In the genomic region with DNA sequence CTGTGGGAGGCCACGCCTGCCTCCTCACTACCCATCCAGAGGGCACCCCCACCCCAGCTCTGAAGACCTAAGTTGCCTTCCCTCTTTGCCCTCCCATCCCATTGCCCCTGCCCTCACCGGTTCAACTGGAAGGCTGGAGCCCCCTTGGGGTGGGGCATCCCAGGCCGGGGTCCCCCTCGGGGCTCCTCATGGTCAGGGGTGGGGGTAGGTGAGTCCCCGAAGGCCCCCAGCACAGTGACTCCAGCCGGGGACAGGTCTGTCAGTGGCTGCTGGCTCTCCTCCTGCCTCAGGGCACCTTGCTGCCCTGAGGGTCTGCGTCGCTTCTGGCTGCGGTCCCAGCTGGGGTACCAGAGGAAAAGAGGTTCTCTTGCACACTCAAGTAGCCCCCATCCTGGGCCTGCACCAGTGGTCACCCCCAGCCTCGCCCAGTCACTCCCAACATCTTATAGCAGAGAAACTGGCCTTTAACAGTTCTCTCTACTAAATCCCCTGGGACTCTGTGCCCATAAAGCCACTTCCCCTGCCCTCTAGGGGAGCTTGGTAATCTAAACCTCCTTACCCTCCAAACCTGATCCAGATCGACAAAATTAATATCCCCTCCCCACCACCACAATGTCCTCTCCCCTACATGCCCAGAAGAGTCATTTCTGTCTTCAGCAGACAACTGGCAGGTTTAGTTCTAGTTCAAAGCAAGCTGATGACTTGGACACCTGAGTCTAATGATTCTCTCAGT, we compare ENCODE assay signal across 23 cellular contexts. TPM values are rescaled to one million over a fixed set of nuclear protein-coding genes. Genes with fewer than 3 reads are reported as not detected.
A peak's percentile ranks its signal among the peaks of the same experiment; 100 is the strongest.
DNase-seq lines count a peak whose midpoint lies in the region; ATAC-seq, FAIRE-seq and TF ChIP-seq lines count a peak whose summit lies in the region.
"Had no signal": no experiment of that assay in that cellular context is flagged by ENCODE, and none has a peak within 500 bp of the region (broad histone marks: within the 10 kb centered on the region; RNA-seq: fewer than 3 reads in every experiment).

No MANE protein-coding gene starts in this region.

- BruUV-seq in GM12878 (replicated peaks; lab: Mats Ljungman, UMichigan) = no TSS peak

- H3K4me2 ChIP-seq in DOHH2 (ENCODE audit: low read length) (peak overlapping the region; percentile 98), GM12878 (ENCODE audit: control insufficient read depth, insufficient read depth) (no peak overlapping the region)
- H3K4me2 ChIP-seq: PC-9 had no signal

- in situ Hi-C loops in GM12878 (cut with MboI) = no loop called here

- no peak for TF ChIP-seq CTCF in DOHH2 (IDR thresholded peaks at IDR 0.05; ENCODE audit: low read depth, low read length, poor library complexity, severe bottlenecking)
- no peak for TF ChIP-seq CTCF in GM12878 (IDR thresholded peaks at IDR 0.05 in 2 of 3, conservative IDR thresholded peaks at IDR 0.05 in 1 of 3; ENCODE audit: control insufficient read depth in 2 of 3, extremely low read depth in 1 of 3, insufficient read depth in 1 of 3, low read depth in 3 of 3, low read length in 3 of 3)
- no peak for TF ChIP-seq CTCF in spleen (IDR thresholded peaks at IDR 0.05 in 8 of 11, conservative IDR thresholded peaks at IDR 0.05 in 3 of 11)
- no peak for TF ChIP-seq CTCF in natural killer cell (IDR thresholded peaks at IDR 0.05)

- peak overlapping the region; percentile 68 for H3K4me3 ChIP-seq in DOHH2 (ENCODE audit: low read length)
- no peak overlapping the region for H3K4me3 ChIP-seq in GM12878
- no peak overlapping the region for H3K4me3 ChIP-seq in spleen
- H3K4me3 ChIP-seq: K562, PC-9 had no signal

- H3K9me3 ChIP-seq in DOHH2 (ENCODE audit: control insufficient read depth, insufficient read depth, low read length) = no peaks in the 10 kb centered on the region
- H3K9me3 ChIP-seq in GM12878 (replicated peaks; ENCODE audit: control insufficient read depth, insufficient read depth, low read length) = no peaks in the 10 kb centered on the region
- H3K9me3 ChIP-seq in spleen = no peaks in the 10 kb centered on the region
- H3K9me3 ChIP-seq: Caco-2 had no signal

- no peaks in the 10 kb centered on the region for H3K36me3 Mint-ChIP-seq in natural killer cell

- H3K4me1 Mint-ChIP-seq in natural killer cell = peaks cover 0 to 14% of the 10 kb centered on the region in 2 donors

- H3K9me3 Mint-ChIP-seq in natural killer cell = no peaks in the 10 kb centered on the region

- intact Hi-C loops in GM12878 (cut with micrococcal nuclease; ENCODE audit: unreplicated experiment) = no loop called here
- intact Hi-C loops in spleen (cut with DNase I; ENCODE audit: low total_unique reads) = no loop called here
- intact Hi-C loops in natural killer cell (cut with micrococcal nuclease) = no loop called here

- FAIRE-seq in GM12878 (lab: Jason Lieb, UNC) = no peak
- FAIRE-seq: GM12891, GM19239, K562 had no signal

- peaks cover 19% of the 10 kb centered on the region for H3K36me3 ChIP-seq in DOHH2 (ENCODE audit: control insufficient read depth, low read length)
- no peaks in the 10 kb centered on the region for H3K36me3 ChIP-seq in GM12878 (ENCODE audit: control insufficient read depth in 2 of 2, insufficient read depth in 2 of 2, low read length in 1 of 2)
- no peaks in the 10 kb centered on the region for H3K36me3 ChIP-seq in spleen

- H2AFZ ChIP-seq in GM12878 (ENCODE audit: control insufficient read depth, low read depth, low read length) = no peak overlapping the region
- H2AFZ ChIP-seq: PC-9 had no signal

- H4K20me1 ChIP-seq in DOHH2 (ENCODE audit: control insufficient read depth, insufficient read depth, low read depth, low read length) (no peaks in the 10 kb centered on the region; the same call in 1 of the 2 replicates), GM12878 (ENCODE audit: control insufficient read depth, insufficient read depth) (no peaks in the 10 kb centered on the region)

- H3F3A ChIP-seq in DOHH2 (ENCODE audit: control insufficient read depth, insufficient read depth) = peaks cover 22% of the 10 kb centered on the region

- H3K27ac Mint-ChIP-seq in natural killer cell = no peak overlapping the region

- peak; percentile 32 for ATAC-seq in GM12878
- no peak for ATAC-seq in GM18909 (IDR thresholded peaks at IDR 0.05; ENCODE audit: poor library complexity, unreplicated experiment)
- no peak for ATAC-seq in natural killer cell
- no peak for ATAC-seq in HG02840 (IDR thresholded peaks at IDR 0.05; ENCODE audit: low FRiP score, unreplicated experiment)
- ATAC-seq: HCT116, K562 had no signal

- 30% methylated on average over 11 of the region's 11 CpGs for whole genome bisulfite sequencing in GM12878 (ENCODE audit: insufficient coverage, insufficient replicate concordance, low lambda C conversion rate, missing lambda C conversion rate)
- WGBS in spleen, 5 donors = 55 to 80% (median 79%) methylated on average over 6 to 11 of the region's 11 CpGs

- H3K27me3 Mint-ChIP-seq in natural killer cell (ENCODE audit: low read depth in 2 of 2) = peaks cover 33 to 36% of the 10 kb centered on the region in 2 donors

- no peak overlapping the region for H3K4me3 Mint-ChIP-seq in natural killer cell

- SMC1A ChIA-PET in GM12878 (lab: Charles Lee; ENCODE audit: uncharacterized antibody, unreplicated experiment) = interaction anchor here (0.7 to 3.9 kb wide), 3 partner anchors 28 to 92 kb away, joined by 4 to 16 read pairs (median 5); partner anchors contain the start of gene COPS7A

- peaks cover 14% of the 10 kb centered on the region for H3K79me2 ChIP-seq in DOHH2 (ENCODE audit: control insufficient read depth, low read length)
- no peaks in the 10 kb centered on the region for H3K79me2 ChIP-seq in GM12878 (ENCODE audit: control insufficient read depth, insufficient read depth, low read length)

- no peak overlapping the region for H3K9ac ChIP-seq in GM12878 (ENCODE audit: control insufficient read depth, insufficient read depth, low read length)

- no peak for TF ChIP-seq RAD21 in GM12878 (IDR thresholded peaks at IDR 0.05; ENCODE audit: insufficient read depth, low read depth, low read length)

- H3K27me3 ChIP-seq in DOHH2 (ENCODE audit: control insufficient read depth, low read length) (no peaks in the 10 kb centered on the region), GM12878 (replicated peaks in 1 of 2; ENCODE audit: control insufficient read depth in 2 of 2, insufficient read depth in 2 of 2, low read length in 1 of 2) (peaks cover 2 to 3% of the 10 kb centered on the region in 2 experiments; a peak in 2 of 4 replicates), spleen (replicated peaks in 1 of 7) (peaks cover 0 to 35% (median 25%) of the 10 kb centered on the region in 7 donors)

- TF ChIP-seq EP300 in GM12878 (IDR thresholded peaks at IDR 0.05; ENCODE audit: borderline replicate concordance in 1 of 2, control insufficient read depth in 1 of 2, low read depth in 2 of 2, low read length in 2 of 2) = no peak

- H3K4me1 ChIP-seq in DOHH2 (ENCODE audit: control insufficient read depth, low read length) (peaks cover 77% of the 10 kb centered on the region), GM12878 (ENCODE audit: control insufficient read depth, insufficient read depth, low read length) (peaks cover 12% of the 10 kb centered on the region), spleen (peaks cover 4 to 65% (median 46%) of the 10 kb centered on the region in 6 donors)
- H3K4me1 ChIP-seq: Caco-2 had no signal

- no peaks in the 10 kb centered on the region for H3K9me2 ChIP-seq in DOHH2 (replicated peaks; ENCODE audit: control insufficient read depth, low read length)

- H3K27ac ChIP-seq in DOHH2 (ENCODE audit: low read depth, low read length) (peak overlapping the region; percentile 96), GM12878 (ENCODE audit: control insufficient read depth, insufficient read depth) (no peak overlapping the region), spleen (no peak overlapping the region)
- H3K27ac ChIP-seq: C4-2B, PC-9 had no signal

- DNase-seq in NAMALWA (ENCODE audit: low spot score) = peak; percentile 50
- no peak for DNase-seq in GM12878 (ENCODE audit: low read depth, low spot score)
- peak; percentile 69 for DNase-seq in spleen
- no peak for DNase-seq in NCI-H748 treated with DMSO at 0.1 percent for 48 hours (lab: John Stamatoyannopoulos, UW)
- DNase-seq in natural killer cell = no peak
- DNase-seq: Caco-2, DMS53, NCI-H1092 treated with DMSO at 0.1 percent for 48 hours, NCI-H187, NCI-H2227 treated with DMSO at 0.1 percent for 48 hours, NCI-H526 treated with DMSO at 0.1 percent for 48 hours, PC-9, T-helper 1 cell had no signal

- TF ChIP-seq POLR2A in GM12878 (IDR thresholded peaks at IDR 0.05; ENCODE audit: low read depth, low read length) = no peak
- no peak for TF ChIP-seq POLR2A in spleen (IDR thresholded peaks at IDR 0.05)

- CTCF ChIA-PET in GM12878 (lab: Yijun Ruan, JAX) = interaction anchor here (0.8 to 1.9 kb wide), 10 partner anchors 10 to 125 kb away, joined by 3 to 7 read pairs (median 3); partner anchors contain the start of gene MLF2

- RAD21 ChIA-PET in GM12878 (lab: Charles Lee; ENCODE audit: unreplicated experiment) = interaction anchor here (0.6 to 2.0 kb wide), 4 partner anchors 29 to 128 kb away, joined by 3 to 6 read pairs (median 4); partner anchors contain the start of gene COPS7A

- POLR2A ChIA-PET in GM12878 (lab: Charles Lee) = no interaction called here

RNA-seq across cellular contexts. Expression of gene PIANP, which starts 5.1 kb away (rescaled TPM):
- total RNA-seq in GM12878 (2013; cell fraction: nucleolus; rRNA removed) = not detected in 2 replicates
- total RNA-seq in GM12878 (2014; rRNA removed) = not detected in 2 replicates
- not detected in 2 replicates for total RNA-seq in GM12878 (2014; rRNA removed; fragmentation: Illumina TruSeq; extraction: Trizol)
- total RNA-seq in GM12878 (2021) = 0.08 TPM in 1 of 2 replicates, not detected in the other
- 0.08 TPM for polyA plus RNA-seq in GM12878 (2011; ENCODE audit: low read depth)
- polyA plus RNA-seq in GM12878 (2011; rRNA removed) = not detected in 2 replicates
- not detected in 2 replicates for polyA plus RNA-seq in GM12878 (2011; cell fraction: cytosol; rRNA removed)
- polyA plus RNA-seq in GM12878 (2011; cell fraction: nucleus; rRNA removed) = not detected in 2 replicates
- 0.24 and 0.34 TPM in 2 replicates for polyA plus RNA-seq in GM12878 (2012)
- not detected in 2 replicates for polyA plus RNA-seq in GM12878 (2014; fragmentation: Illumina TruSeq; extraction: Trizol)
- not detected for polyA plus RNA-seq in GM12878 (2014; fragmentation: Nextera tagmentation; extraction: Ambion mirVana)
- 0.04 and 0.08 TPM in 2 replicates for polyA plus RNA-seq in GM12878 (2014; rRNA removed)
- polyA plus RNA-seq in GM12878 (2016; fragmentation: Nextera tagmentation; extraction: Ambion mirVana) = under 1 TPM in 1 of 2 experiments, not detected in 1; 0.12 TPM
- polyA minus RNA-seq in GM12878 (2011; rRNA and poly(A)+ RNA removed) = not detected in 2 replicates
- not detected in 2 replicates for polyA minus RNA-seq in GM12878 (2011; cell fraction: cytosol; rRNA and poly(A)+ RNA removed)
- not detected in 2 replicates for polyA minus RNA-seq in GM12878 (2011; cell fraction: nucleus; rRNA and poly(A)+ RNA removed)
- under 1 TPM in 2 of 7 donors, not detected in 5; 0.28 to 0.30 TPM for total RNA-seq in spleen
- under 1 TPM; 0.10 to 0.24 (median 0.15) TPM for polyA plus RNA-seq in spleen
- total RNA-seq in natural killer cell = not detected
- total RNA-seq: K562, PC-9, SK-MEL-5 had no signal

RNA-seq across cellular contexts. Expression of gene ZNF384, which starts 6.3 kb away (rescaled TPM):
- 66.4 and 68.5 TPM in 2 replicates for total RNA-seq in GM12878 (2013; cell fraction: nucleolus; rRNA removed)
- total RNA-seq in GM12878 (2014; rRNA removed) = 23.3 and 23.7 TPM in 2 replicates
- 26.0 and 27.1 TPM in 2 replicates for total RNA-seq in GM12878 (2014; rRNA removed; fragmentation: Illumina TruSeq; extraction: Trizol)
- total RNA-seq in GM12878 (2021) = 49.3 and 53.8 TPM in 2 replicates
- polyA plus RNA-seq in GM12878 (2011; ENCODE audit: low read depth) = 36.7 TPM
- polyA plus RNA-seq in GM12878 (2011; rRNA removed) = 42.4 and 70.2 TPM in 2 replicates
- 59.6 and 70.7 TPM in 2 replicates for polyA plus RNA-seq in GM12878 (2011; cell fraction: cytosol; rRNA removed)
- polyA plus RNA-seq in GM12878 (2011; cell fraction: nucleus; rRNA removed) = 225 TPM in 2 replicates
- polyA plus RNA-seq in GM12878 (2012) = 53.9 and 67.8 TPM in 2 replicates
- 65.2 and 81.5 TPM in 2 replicates for polyA plus RNA-seq in GM12878 (2014; fragmentation: Illumina TruSeq; extraction: Trizol)
- 1 to 10 TPM in 1 of 2 experiments, under 1 TPM in 1; 0.46 to 1.3 TPM for polyA plus RNA-seq in GM12878 (2014; fragmentation: Nextera tagmentation; extraction: Ambion mirVana)
- polyA plus RNA-seq in GM12878 (2014; rRNA removed) = 53.5 and 55.8 TPM in 2 replicates
- 10 to 100 TPM; 30.0 to 31.0 TPM for polyA plus RNA-seq in GM12878 (2016; fragmentation: Nextera tagmentation; extraction: Ambion mirVana)
- 70.0 and 71.0 TPM in 2 replicates for polyA minus RNA-seq in GM12878 (2011; rRNA and poly(A)+ RNA removed)
- 23.4 and 31.5 TPM in 2 replicates for polyA minus RNA-seq in GM12878 (2011; cell fraction: cytosol; rRNA and poly(A)+ RNA removed)
- 63.2 and 96.0 TPM in 2 replicates for polyA minus RNA-seq in GM12878 (2011; cell fraction: nucleus; rRNA and poly(A)+ RNA removed)
- total RNA-seq in spleen = 10 to 100 TPM; 48.8 to 79.8 (median 59.0) TPM
- polyA plus RNA-seq in spleen = 10 to 100 TPM; 18.9 to 35.9 (median 28.7) TPM
- total RNA-seq in natural killer cell = 100 to 1,000 TPM in 2 of 3 donors, 10 to 100 TPM in 1; 95.1 to 101 (median 100) TPM

RNA-seq across cellular contexts. Expression of gene COPS7A, which starts 28.4 kb away (rescaled TPM):
- total RNA-seq in GM12878 (2013; cell fraction: nucleolus; rRNA removed) = 19.2 and 28.2 TPM in 2 replicates
- total RNA-seq in GM12878 (2014; rRNA removed) = 53.6 and 56.3 TPM in 2 replicates
- total RNA-seq in GM12878 (2014; rRNA removed; fragmentation: Illumina TruSeq; extraction: Trizol) = 26.8 and 28.8 TPM in 2 replicates
- total RNA-seq in GM12878 (2021) = 42.1 and 48.4 TPM in 2 replicates
- 21.7 TPM for polyA plus RNA-seq in GM12878 (2011; ENCODE audit: low read depth)
- 43.5 and 70.9 TPM in 2 replicates for polyA plus RNA-seq in GM12878 (2011; rRNA removed)
- polyA plus RNA-seq in GM12878 (2011; cell fraction: cytosol; rRNA removed) = 76.3 and 82.0 TPM in 2 replicates
- polyA plus RNA-seq in GM12878 (2011; cell fraction: nucleus; rRNA removed) = 101 and 137 TPM in 2 replicates
- 31.2 and 38.5 TPM in 2 replicates for polyA plus RNA-seq in GM12878 (2012)
- polyA plus RNA-seq in GM12878 (2014; fragmentation: Illumina TruSeq; extraction: Trizol) = 43.5 and 45.0 TPM in 2 replicates
- polyA plus RNA-seq in GM12878 (2014; fragmentation: Nextera tagmentation; extraction: Ambion mirVana) = 10 to 100 TPM; 25.7 to 26.1 TPM
- 55.3 and 61.7 TPM in 2 replicates for polyA plus RNA-seq in GM12878 (2014; rRNA removed)
- 10 to 100 TPM; 67.9 to 74.0 TPM for polyA plus RNA-seq in GM12878 (2016; fragmentation: Nextera tagmentation; extraction: Ambion mirVana)
- polyA minus RNA-seq in GM12878 (2011; rRNA and poly(A)+ RNA removed) = 30.3 and 47.1 TPM in 2 replicates
- 9.5 and 9.9 TPM in 2 replicates for polyA minus RNA-seq in GM12878 (2011; cell fraction: cytosol; rRNA and poly(A)+ RNA removed)
- 9.6 and 16.2 TPM in 2 replicates for polyA minus RNA-seq in GM12878 (2011; cell fraction: nucleus; rRNA and poly(A)+ RNA removed)
- total RNA-seq in spleen = 10 to 100 TPM; 40.5 to 61.9 (median 49.9) TPM
- polyA plus RNA-seq in spleen = 10 to 100 TPM; 29.6 to 50.6 (median 33.7) TPM
- 10 to 100 TPM; 23.5 to 29.8 (median 28.9) TPM for total RNA-seq in natural killer cell

RNA-seq across cellular contexts. Expression of gene ING4, which starts 32.6 kb away (rescaled TPM):
- total RNA-seq in GM12878 (2013; cell fraction: nucleolus; rRNA removed) = 68.2 and 72.6 TPM in 2 replicates
- total RNA-seq in GM12878 (2014; rRNA removed) = 21.7 and 23.7 TPM in 2 replicates
- total RNA-seq in GM12878 (2014; rRNA removed; fragmentation: Illumina TruSeq; extraction: Trizol) = 20.9 and 21.8 TPM in 2 replicates
- 20.1 and 21.6 TPM in 2 replicates for total RNA-seq in GM12878 (2021)
- 33.3 TPM for polyA plus RNA-seq in GM12878 (2011; ENCODE audit: low read depth)
- polyA plus RNA-seq in GM12878 (2011; rRNA removed) = 53.9 and 63.8 TPM in 2 replicates
- polyA plus RNA-seq in GM12878 (2011; cell fraction: cytosol; rRNA removed) = 34.7 and 41.0 TPM in 2 replicates
- polyA plus RNA-seq in GM12878 (2011; cell fraction: nucleus; rRNA removed) = 128 and 163 TPM in 2 replicates
- polyA plus RNA-seq in GM12878 (2012) = 36.0 and 39.8 TPM in 2 replicates
- polyA plus RNA-seq in GM12878 (2014; fragmentation: Illumina TruSeq; extraction: Trizol) = 33.8 and 39.5 TPM in 2 replicates
- polyA plus RNA-seq in GM12878 (2014; fragmentation: Nextera tagmentation; extraction: Ambion mirVana) = 1 to 10 TPM; 7.2 to 8.9 TPM
- 22.6 and 24.2 TPM in 2 replicates for polyA plus RNA-seq in GM12878 (2014; rRNA removed)
- 10 to 100 TPM; 18.4 to 22.5 TPM for polyA plus RNA-seq in GM12878 (2016; fragmentation: Nextera tagmentation; extraction: Ambion mirVana)
- polyA minus RNA-seq in GM12878 (2011; rRNA and poly(A)+ RNA removed) = 12.8 and 18.6 TPM in 2 replicates
- 4.9 and 6.7 TPM in 2 replicates for polyA minus RNA-seq in GM12878 (2011; cell fraction: cytosol; rRNA and poly(A)+ RNA removed)
- 8.5 and 11.8 TPM in 2 replicates for polyA minus RNA-seq in GM12878 (2011; cell fraction: nucleus; rRNA and poly(A)+ RNA removed)
- 10 to 100 TPM; 34.5 to 68.8 (median 49.9) TPM for total RNA-seq in spleen
- 10 to 100 TPM; 33.0 to 56.7 (median 50.3) TPM for polyA plus RNA-seq in spleen
- total RNA-seq in natural killer cell = 10 to 100 TPM; 29.9 to 40.9 (median 30.2) TPM

RNA-seq across cellular contexts. Expression of gene ACRBP, which starts 48.2 kb away (rescaled TPM):
- total RNA-seq in GM12878 (2013; cell fraction: nucleolus; rRNA removed) = 4.5 and 4.9 TPM in 2 replicates
- total RNA-seq in GM12878 (2014; rRNA removed) (0.27 and 1.1 TPM in 2 replicates), GM12878 (2014; rRNA removed; fragmentation: Illumina TruSeq; extraction: Trizol) (0.69 and 1.1 TPM in 2 replicates), GM12878 (2021) (1.4 and 1.8 TPM in 2 replicates), spleen (10 to 100 TPM; 13.2 to 41.7 (median 18.1) TPM), natural killer cell (10 to 100 TPM in 1 of 3 donors, 1 to 10 TPM in 2; 2.1 to 12.2 (median 4.7) TPM)
- polyA plus RNA-seq in GM12878 (2011; ENCODE audit: low read depth) = 0.55 TPM
- polyA plus RNA-seq in GM12878 (2011; rRNA removed) (0.80 and 0.84 TPM in 2 replicates), GM12878 (2014; fragmentation: Illumina TruSeq; extraction: Trizol) (0.75 and 1.5 TPM in 2 replicates), GM12878 (2014; fragmentation: Nextera tagmentation; extraction: Ambion mirVana) (under 1 TPM; 0.64 to 0.80 TPM), GM12878 (2014; rRNA removed) (0.80 and 0.94 TPM in 2 replicates), GM12878 (2016; fragmentation: Nextera tagmentation; extraction: Ambion mirVana) (1 to 10 TPM in 1 of 2 experiments, under 1 TPM in 1; 0.54 to 1.3 TPM), spleen (1 to 10 TPM; 7.2 to 8.8 (median 7.3) TPM)
- 0.94 and 1.2 TPM in 2 replicates for polyA plus RNA-seq in GM12878 (2011; cell fraction: cytosol; rRNA removed)
- polyA plus RNA-seq in GM12878 (2011; cell fraction: nucleus; rRNA removed) = 4.5 and 4.6 TPM in 2 replicates
- 0.73 and 1.9 TPM in 2 replicates for polyA plus RNA-seq in GM12878 (2012)
- polyA minus RNA-seq in GM12878 (2011; rRNA and poly(A)+ RNA removed) = 1.3 and 3.7 TPM in 2 replicates
- polyA minus RNA-seq in GM12878 (2011; cell fraction: cytosol; rRNA and poly(A)+ RNA removed) = not detected in 2 replicates
- polyA minus RNA-seq in GM12878 (2011; cell fraction: nucleus; rRNA and poly(A)+ RNA removed) = 2.3 and 2.4 TPM in 2 replicates
- total RNA-seq: M059J had no signal

Comparison
In these comparisons a context has a peak if more than half of its experiments do, and no peak if none do; other contexts are left out.
1. DNase-seq: peak in NAMALWA (single experiment) and spleen (single experiment); none in GM12878 (single experiment), NCI-H748 treated with DMSO at 0.1 percent for 48 hours (single experiment) and natural killer cell (single experiment).